Comparison of ENCODE assay signal across 8 cellular contexts in genomic region chr7:99617187-99617781, GRCh38. TPM values are rescaled to one million over a fixed set of nuclear protein-coding genes. Genes with fewer than 3 reads are reported as not detected.
DNase-seq lines count a peak whose midpoint lies in the region; TF ChIP-seq lines count a peak whose summit lies in the region.

No MANE protein-coding gene starts in this region.

- peak overlapping the region; percentile 92 for H3K4me3 ChIP-seq in ACC112 (ENCODE audit: low read depth, low read length)
- H3K4me3 ChIP-seq in kidney epithelial cell (ENCODE audit: low read depth, low read length) = peak overlapping the region; percentile 96
- peak overlapping the region; percentile 68 to 85 (median 82) for H3K4me3 ChIP-seq in transverse colon

- no peak overlapping the region for H4K8ac ChIP-seq in H9 (replicated peaks; ENCODE audit: insufficient read length, low read depth, low read length)

- H3K4me1 ChIP-seq in ACC112 (ENCODE audit: control insufficient read depth, insufficient read depth, low read length, unreplicated experiment) (peaks cover 16% of the 10 kb centered on the region), H9 (ENCODE audit: insufficient read depth, low read length) (no peaks in the 10 kb centered on the region), transverse colon (peaks cover 8 to 17% (median 9%) of the 10 kb centered on the region in 4 donors)

- H2BK12ac ChIP-seq in H9 (ENCODE audit: insufficient read length, low read depth, low read length) = no peak overlapping the region

- peak overlapping the region; percentile 92 to 94 for H3K4me3 Mint-ChIP-seq in H9
- H3K4me3 Mint-ChIP-seq in activated T-helper 1 cell treated with anti-CD3 and anti-CD28 coated beads, Interleukin-12 subunit alpha, Interleukin-12 subunit beta, Interleukin-2, Interleukin-4 antibody, amounts not matched to agents 30 ng/mL and 10 ng/mL and 1 ng/mL, durations not matched to agents 14 hours and 24 hours and 36 hours = peak overlapping the region; percentile 96

- H3K4me2 ChIP-seq in H9 (ENCODE audit: insufficient read depth, insufficient read length, low read length) = peak overlapping the region; percentile 38

- peak overlapping the region; percentile 81 for H3K9ac ChIP-seq in H9 (ENCODE audit: extremely low read depth, insufficient read length, low read length)

- H3K79me1 ChIP-seq in H9 (ENCODE audit: insufficient read depth, low read depth, low read length, poor library complexity, severe bottlenecking) = peaks cover 4% of the 10 kb centered on the region

- DNase-seq in H9 = no peak
- no peak for DNase-seq in activated T-helper 1 cell treated with anti-CD3 and anti-CD28 coated beads, Interleukin-12 subunit alpha, Interleukin-12 subunit beta, Interleukin-2, Interleukin-4 antibody, amounts not matched to agents 30 ng/mL and 10 ng/mL and 1 ng/mL, durations not matched to agents 14 hours and 24 hours and 36 hours (ENCODE audit: low spot score)
- DNase-seq in kidney epithelial cell (ENCODE audit: low read depth) = no peak
- DNase-seq in transverse colon = no peak
- DNase-seq in HT-29 (ENCODE audit: low spot score) = no peak
- DNase-seq in SIG-M5 treated with dmso at 0.1 percent for 504 hours (lab: John Stamatoyannopoulos, UW; ENCODE audit: unreplicated experiment) = no peak
- DNase-seq in T-helper 9 cell = no peak

- H2BK15ac ChIP-seq in H9 (ENCODE audit: low read depth, low read length) = no peak overlapping the region

- H4K5ac ChIP-seq in H9 (ENCODE audit: insufficient read length, low read depth, low read length) = no peak overlapping the region

- H4K91ac ChIP-seq in H9 (ENCODE audit: insufficient read length, low read depth, low read length) = no peak overlapping the region

- no peaks in the 10 kb centered on the region; a peak in 2 of 5 replicates for H3K9me3 Mint-ChIP-seq in H9
- H3K9me3 Mint-ChIP-seq in activated T-helper 1 cell treated with anti-CD3 and anti-CD28 coated beads, Interleukin-12 subunit alpha, Interleukin-12 subunit beta, Interleukin-2, Interleukin-4 antibody, amounts not matched to agents 30 ng/mL and 10 ng/mL and 1 ng/mL, durations not matched to agents 14 hours and 24 hours and 36 hours = no peaks in the 10 kb centered on the region

- TF ChIP-seq POLR2A in transverse colon (IDR thresholded peaks at IDR 0.05) = no peak

- peak overlapping the region; percentile 89 for H2AFZ ChIP-seq in ACC112 (ENCODE audit: low read length, unreplicated experiment)
- no peak overlapping the region for H2AFZ ChIP-seq in H9 (ENCODE audit: low read length)

- H3K79me2 ChIP-seq in ACC112 (ENCODE audit: control insufficient read depth, insufficient read depth, low read length, unreplicated experiment) (peaks cover 19% of the 10 kb centered on the region), H9 (ENCODE audit: insufficient read depth, low read length) (no peaks in the 10 kb centered on the region)

- H3K14ac ChIP-seq in H9 (ENCODE audit: insufficient read depth, low read length) = peak overlapping the region; percentile 77

- intact Hi-C loops in activated T-helper 1 cell treated with anti-CD3 and anti-CD28 coated beads, Interleukin-12 subunit alpha, Interleukin-12 subunit beta, Interleukin-2, Interleukin-4 antibody, amounts not matched to agents 30 ng/mL and 10 ng/mL and 1 ng/mL, durations not matched to agents 14 hours and 24 hours and 36 hours (cut with micrococcal nuclease) = loop anchor here (2.0 to 10.0 kb wide), 4 partner anchors 58 to 484 kb away; partner anchors contain the start of genes AP4M1, MCM7, ZNF655 and ZNF789
- intact Hi-C loops in transverse colon (cut with DNase I; ENCODE audit: low total_unique reads) = no loop called here

- TF ChIP-seq CTCF in H9 (conservative IDR thresholded peaks at IDR 0.05) (no peak), kidney epithelial cell (IDR thresholded peaks at IDR 0.05; ENCODE audit: insufficient read depth, low read length, poor library complexity, severe bottlenecking) (no peak), transverse colon (IDR thresholded peaks at IDR 0.05) (no peak)

- peaks cover 7% of the 10 kb centered on the region for H3K23me2 ChIP-seq in H9 (ENCODE audit: insufficient read length, low read depth, low read length, poor library complexity, severe bottlenecking)

- H3K27me3 ChIP-seq in ACC112 (ENCODE audit: insufficient read depth, low read length) (no peaks in the 10 kb centered on the region), H9 (ENCODE audit: insufficient read depth, low read length) (no peaks in the 10 kb centered on the region), kidney epithelial cell (ENCODE audit: control insufficient read depth, insufficient read depth, low read length) (no peaks in the 10 kb centered on the region), transverse colon (no peaks in the 10 kb centered on the region)

- H3K27ac Mint-ChIP-seq in H9 = peak overlapping the region in 2 of 3 experiments; percentile 98 to 99; a peak in 4 of 7 replicates
- peak overlapping the region; percentile 94 for H3K27ac Mint-ChIP-seq in activated T-helper 1 cell treated with anti-CD3 and anti-CD28 coated beads, Interleukin-12 subunit alpha, Interleukin-12 subunit beta, Interleukin-2, Interleukin-4 antibody, amounts not matched to agents 30 ng/mL and 10 ng/mL and 1 ng/mL, durations not matched to agents 14 hours and 24 hours and 36 hours

- WGBS in H9 (ENCODE audit: extremely low coverage, insufficient read length, low lambda C conversion rate) = no CpG with 5 or more reads among the region's 22 CpGs
- WGBS in transverse colon (ENCODE audit: low coverage in 1 of 2), 2 donors = 17% methylated on average over 22 of the region's 22 CpGs; no CpG with 5 or more reads in 1 of the 2 donors

- no peak for TF ChIP-seq EP300 in transverse colon (IDR thresholded peaks at IDR 0.05; ENCODE audit: low read depth)

- H3K36me3 Mint-ChIP-seq in H9 (ENCODE audit: insufficient read depth in 1 of 3, low read depth in 3 of 3) = peaks cover 29 to 45% (median 41%) of the 10 kb centered on the region in 3 experiments
- H3K36me3 Mint-ChIP-seq in activated T-helper 1 cell treated with anti-CD3 and anti-CD28 coated beads, Interleukin-12 subunit alpha, Interleukin-12 subunit beta, Interleukin-2, Interleukin-4 antibody, amounts not matched to agents 30 ng/mL and 10 ng/mL and 1 ng/mL, durations not matched to agents 14 hours and 24 hours and 36 hours (ENCODE audit: low read depth) = peaks cover 35% of the 10 kb centered on the region

- H3K27ac ChIP-seq in ACC112 (ENCODE audit: low read depth, low read length) (no peak overlapping the region), H9 (ENCODE audit: insufficient read length, low read depth, low read length) (no peak overlapping the region), transverse colon (peak overlapping the region; percentile 86 to 92 (median 89))

- in situ Hi-C loops in transverse colon (cut with MboI; ENCODE audit: low pct_ligation_motif_present in 1 of 4, low pct_unique_long_range_greater_than_20kb in 1 of 4, low sequenced_read_pairs in 3 of 4) = no loop called here

- no peaks in the 10 kb centered on the region for H3K9me3 ChIP-seq in H9 (ENCODE audit: control insufficient read depth, low read depth, low read length)
- H3K9me3 ChIP-seq in transverse colon = no peaks in the 10 kb centered on the region

- no peaks in the 10 kb centered on the region for H4K20me1 ChIP-seq in H9 (ENCODE audit: control insufficient read depth, insufficient read depth, insufficient read length)

- no peak overlapping the region for H3K56ac ChIP-seq in H9 (ENCODE audit: insufficient read length, low read depth, low read length)

- no peak overlapping the region for H2AK5ac ChIP-seq in H9 (ENCODE audit: insufficient read length, low read length)

- H3K23ac ChIP-seq in H9 (ENCODE audit: insufficient read length, low read depth, low read length) = no peak overlapping the region

- H3K4ac ChIP-seq in H9 (ENCODE audit: low read depth, low read length) = no peak overlapping the region

- H3K4me1 Mint-ChIP-seq in H9 = peaks cover 11 to 18% of the 10 kb centered on the region in 2 experiments
- H3K4me1 Mint-ChIP-seq in activated T-helper 1 cell treated with anti-CD3 and anti-CD28 coated beads, Interleukin-12 subunit alpha, Interleukin-12 subunit beta, Interleukin-2, Interleukin-4 antibody, amounts not matched to agents 30 ng/mL and 10 ng/mL and 1 ng/mL, durations not matched to agents 14 hours and 24 hours and 36 hours (ENCODE audit: low read depth) = peaks cover 57% of the 10 kb centered on the region

- H3K36me3 ChIP-seq in ACC112 (ENCODE audit: insufficient read depth, low read length) (peaks cover 9% of the 10 kb centered on the region; the same call in 1 of the 2 replicates), kidney epithelial cell (ENCODE audit: control insufficient read depth, insufficient read depth, low read length) (peaks cover 2% of the 10 kb centered on the region), transverse colon (peaks cover 0 to 36% (median 17%) of the 10 kb centered on the region in 4 donors)

- peaks cover 1% of the 10 kb centered on the region; the same call in 1 of the 2 replicates for H3K27me3 Mint-ChIP-seq in H9 (ENCODE audit: low read depth)
- peaks cover 4% of the 10 kb centered on the region for H3K27me3 Mint-ChIP-seq in activated T-helper 1 cell treated with anti-CD3 and anti-CD28 coated beads, Interleukin-12 subunit alpha, Interleukin-12 subunit beta, Interleukin-2, Interleukin-4 antibody, amounts not matched to agents 30 ng/mL and 10 ng/mL and 1 ng/mL, durations not matched to agents 14 hours and 24 hours and 36 hours (ENCODE audit: insufficient read depth)

- no peak overlapping the region for H2BK20ac ChIP-seq in H9 (ENCODE audit: low read depth, low read length, poor library complexity, severe bottlenecking)

- no peak overlapping the region for H3T11ph ChIP-seq in H9 (ENCODE audit: low read length)

- H2BK120ac ChIP-seq in H9 (ENCODE audit: low read depth, low read length, poor library complexity, severe bottlenecking) = no peak overlapping the region

- no peak overlapping the region for H3K18ac ChIP-seq in H9 (ENCODE audit: insufficient read length, low read depth, low read length)

- no peak overlapping the region for H2BK5ac ChIP-seq in H9 (ENCODE audit: insufficient read length, low read length)

RNA-seq across cellular contexts. Expression of gene ZSCAN25, which starts 0.5 kb away (rescaled TPM):
- 21.3 and 21.5 TPM in 2 replicates for total RNA-seq in H9 (2021)
- 31.5 and 32.9 TPM in 2 replicates for total RNA-seq in activated T-helper 1 cell treated with anti-CD3 and anti-CD28 coated beads, Interleukin-12 subunit alpha, Interleukin-12 subunit beta, Interleukin-2, Interleukin-4 antibody, amounts not matched to agents 30 ng/mL and 10 ng/mL and 1 ng/mL, durations not matched to agents 14 hours and 24 hours and 36 hours
- 12.9 and 13.1 TPM in 2 replicates for total RNA-seq in kidney epithelial cell
- 10 to 100 TPM; 14.6 to 58.7 (median 18.1) TPM for total RNA-seq in transverse colon
- 11.0 and 15.0 TPM in 2 replicates for total RNA-seq in HT-29 (2014; rRNA removed; shearing (Covaris generic))

RNA-seq across cellular contexts. Expression of gene TMEM225B, which starts 19.2 kb away (rescaled TPM):
- total RNA-seq in H9 (2021) (0.44 TPM in 1 of 2 replicates, not detected in the other), kidney epithelial cell (0.27 TPM in 1 of 2 replicates, not detected in the other), transverse colon (1 to 10 TPM in 1 of 4 donors, under 1 TPM in 1, not detected in 2; 0.68 to 1.6 TPM)
- total RNA-seq in activated T-helper 1 cell treated with anti-CD3 and anti-CD28 coated beads, Interleukin-12 subunit alpha, Interleukin-12 subunit beta, Interleukin-2, Interleukin-4 antibody, amounts not matched to agents 30 ng/mL and 10 ng/mL and 1 ng/mL, durations not matched to agents 14 hours and 24 hours and 36 hours = 0.60 and 0.64 TPM in 2 replicates
- 0.05 TPM in 1 of 2 replicates, not detected in the other for total RNA-seq in HT-29 (2014; rRNA removed; shearing (Covaris generic))

RNA-seq across cellular contexts. Expression of gene ZNF655, which starts 58.8 kb away (rescaled TPM):
- total RNA-seq in H9 (2021) (48.8 and 49.2 TPM in 2 replicates), kidney epithelial cell (48.0 and 54.4 TPM in 2 replicates), transverse colon (100 to 1,000 TPM; 153 to 304 (median 226) TPM)
- total RNA-seq in activated T-helper 1 cell treated with anti-CD3 and anti-CD28 coated beads, Interleukin-12 subunit alpha, Interleukin-12 subunit beta, Interleukin-2, Interleukin-4 antibody, amounts not matched to agents 30 ng/mL and 10 ng/mL and 1 ng/mL, durations not matched to agents 14 hours and 24 hours and 36 hours = 77.9 and 79.9 TPM in 2 replicates
- total RNA-seq in HT-29 (2014; rRNA removed; shearing (Covaris generic)) = 38.6 and 39.7 TPM in 2 replicates

Comparison
In these comparisons a context has a peak if more than half of its experiments do, and no peak if none do; other contexts are left out.
1. H3K27ac ChIP-seq: peak in transverse colon (4 of 4); none in ACC112 (single experiment) and H9 (single experiment).
2. Peak in every context shown above with its lines, with median percentiles within 50 percentile points of each other: H3K4me3 ChIP-seq.